Comparison of ENCODE assay signal across 38 cellular contexts in the genomic region with DNA sequence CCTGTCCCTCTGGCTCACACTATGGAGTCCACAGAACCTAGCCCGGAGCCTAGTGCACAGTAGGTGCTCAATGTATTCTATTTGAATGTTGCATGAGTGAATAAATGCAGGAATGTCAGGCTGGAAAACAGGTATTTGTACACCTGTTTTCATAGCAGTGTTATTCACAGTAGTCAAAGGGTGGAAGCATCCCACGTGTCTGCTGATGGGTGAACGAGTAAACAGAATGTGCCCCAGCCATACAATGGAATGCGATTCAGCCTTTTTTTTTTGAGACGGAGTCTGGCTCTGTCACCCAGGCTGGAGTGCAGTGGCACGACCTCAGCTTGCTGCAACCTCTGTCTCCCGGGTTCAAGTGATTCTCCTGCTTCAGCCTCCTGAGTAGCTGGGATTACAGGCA. TPM values are rescaled to one million over a fixed set of nuclear protein-coding genes. Genes with fewer than 3 reads are reported as not detected.
A peak's percentile ranks its signal among the peaks of the same experiment; 100 is the strongest.
DNase-seq lines count a peak whose midpoint lies in the region; ATAC-seq, FAIRE-seq and TF ChIP-seq lines count a peak whose summit lies in the region.
"Had no signal": no experiment of that assay in that cellular context is flagged by ENCODE, and none has a peak within 500 bp of the region (broad histone marks: within the 10 kb centered on the region; RNA-seq: fewer than 3 reads in every experiment).

No MANE protein-coding gene starts in this region.

- TF ChIP-seq EP300 in HepG2 (IDR thresholded peaks at IDR 0.05; ENCODE audit: low read depth in 2 of 2, low read length in 2 of 2) (no peak), HepG2 (CRISPR knock-in tag; IDR thresholded peaks at IDR 0.05; ENCODE audit: borderline replicate concordance) (no peak), K562 (IDR thresholded peaks at IDR 0.05; ENCODE audit: low read length) (no peak)

- BruUV-seq in HepG2 (replicated peaks; lab: Mats Ljungman, UMichigan) = no TSS peak
- no TSS peak for BruUV-seq in K562 (replicated peaks; lab: Mats Ljungman, UMichigan)

- H3K9me3 Mint-ChIP-seq in activated T-cell treated with anti-CD3 and anti-CD28 coated beads, Interleukin-2, amount 50 U/mL, for 72 hours = no peaks in the 10 kb centered on the region
- H3K9me3 Mint-ChIP-seq: activated T-cell treated with anti-CD3 and anti-CD28 coated beads, Interleukin-2, amount 50 U/mL, for 24 hours; HFFc6; natural killer cell; T-helper 2 cell treated with Interferon-gamma antibody and Interleukin-4, amounts not matched to agents 5 μg/mL and 100 μg/mL, for 36 hours; type B pancreatic cell had no signal

- peaks cover 27% of the 10 kb centered on the region for H3K4me1 Mint-ChIP-seq in activated T-cell treated with anti-CD3 and anti-CD28 coated beads, Interleukin-2, amount 50 U/mL, for 72 hours (ENCODE audit: low read depth)

- no peak for FAIRE-seq in HepG2 (lab: Jason Lieb, UNC)
- FAIRE-seq in K562 (lab: Jason Lieb, UNC) = no peak
- FAIRE-seq: A549, bronchial epithelial cell, GM18507, small intestine had no signal

- H3K27ac ChIP-seq in HepG2 (ENCODE audit: extremely low read length, insufficient read depth, low read length) = no peak overlapping the region
- no peak overlapping the region for H3K27ac ChIP-seq in right lobe of liver
- no peak overlapping the region for H3K27ac ChIP-seq in K562 (ENCODE audit: extremely low read depth, low read depth, low read length)
- H3K27ac ChIP-seq in smooth muscle cell (ENCODE audit: low read depth) = no peak overlapping the region
- H3K27ac ChIP-seq: A549, left lung, ovary, Peyer's patch, VCaP had no signal

- H3K4me2 ChIP-seq in HepG2 (ENCODE audit: low read depth, low read length) (no peak overlapping the region), K562 (ENCODE audit: insufficient read depth, low read length) (no peak overlapping the region), smooth muscle cell (no peak overlapping the region)
- H3K4me2 ChIP-seq: A549 had no signal

- H3K4me3 ChIP-seq in HepG2 (replicated peaks in 1 of 3; ENCODE audit: insufficient read depth in 1 of 3, low read depth in 2 of 3, low read length in 3 of 3) (no peak overlapping the region), right lobe of liver (no peak overlapping the region), K562 (no peak overlapping the region), smooth muscle cell (peak overlapping the region; percentile 17)
- H3K4me3 ChIP-seq: A549, left lung, MG63, ovary, Peyer's patch had no signal

- ATAC-seq in HepG2 (no peak), right lobe of liver (no peak), K562 (no peak), GM19452 (IDR thresholded peaks at IDR 0.05; ENCODE audit: unreplicated experiment) (no peak)
- ATAC-seq in activated T-cell treated with anti-CD3 and anti-CD28 coated beads, Interleukin-2, amount 50 U/mL, for 72 hours (replicated peaks in 1 of 2) = no peak
- ATAC-seq: A549, left lung, natural killer cell had no signal

- no peaks in the 10 kb centered on the region for H4K20me1 ChIP-seq in HepG2 (ENCODE audit: insufficient read depth, low read length)
- H4K20me1 ChIP-seq in K562 (replicated peaks; ENCODE audit: control insufficient read depth, insufficient read depth, low read length) = no peaks in the 10 kb centered on the region
- H4K20me1 ChIP-seq in smooth muscle cell (ENCODE audit: low read depth) = no peaks in the 10 kb centered on the region

- H2AFZ ChIP-seq in HepG2 (ENCODE audit: low read length) (no peak overlapping the region), K562 (ENCODE audit: low read depth, low read length) (0 out of 2 replicates have a peak overlapping the region, but pooled peaks have one; percentile 19), smooth muscle cell (ENCODE audit: low read depth) (no peak overlapping the region)

- TF ChIP-seq RAD21 in HepG2 (CRISPR knock-in tag; IDR thresholded peaks at IDR 0.05) (no peak), K562 (CRISPR knock-in tag; conservative IDR thresholded peaks at IDR 0.05 in 1 of 2, IDR thresholded peaks at IDR 0.05 in 1 of 2) (no peak)

- TF ChIP-seq POLR2A in HepG2 (IDR thresholded peaks at IDR 0.05; ENCODE audit: insufficient read depth in 1 of 2, low read depth in 2 of 2, low read length in 2 of 2) = no peak
- no peak for TF ChIP-seq POLR2A in right lobe of liver (IDR thresholded peaks at IDR 0.05)
- TF ChIP-seq POLR2A in K562 (conservative IDR thresholded peaks at IDR 0.05) = no peak

- H3K27me3 ChIP-seq in HepG2 (ENCODE audit: control insufficient read depth in 1 of 2, insufficient read depth in 2 of 2, low read length in 2 of 2) = no peaks in the 10 kb centered on the region
- H3K27me3 ChIP-seq in right lobe of liver = no peaks in the 10 kb centered on the region
- H3K27me3 ChIP-seq in K562 (ENCODE audit: control insufficient read depth in 2 of 2, insufficient read depth in 2 of 2, low read length in 2 of 2) = no peaks in the 10 kb centered on the region
- H3K27me3 ChIP-seq in smooth muscle cell (ENCODE audit: low read depth) = no peaks in the 10 kb centered on the region
- H3K27me3 ChIP-seq: left lung, MG63, ovary, Peyer's patch had no signal

- no peaks in the 10 kb centered on the region for H3K36me3 Mint-ChIP-seq in activated T-cell treated with anti-CD3 and anti-CD28 coated beads, Interleukin-2, amount 50 U/mL, for 72 hours (ENCODE audit: insufficient read depth in 2 of 2)
- H3K36me3 Mint-ChIP-seq: natural killer cell, type B pancreatic cell had no signal

- CTCF ChIA-PET in HepG2 (lab: Yijun Ruan, JAX; ENCODE audit: low intra/inter-chr PET ratio, low total read pairs) (no interaction called here), K562 (lab: Yijun Ruan, JAX; ENCODE audit: low intra/inter-chr PET ratio) (no interaction called here)

- H3K27ac Mint-ChIP-seq in activated T-cell treated with anti-CD3 and anti-CD28 coated beads, Interleukin-2, amount 50 U/mL, for 72 hours = no peak overlapping the region
- H3K27ac Mint-ChIP-seq: HFFc6, type B pancreatic cell had no signal

- POLR2A ChIA-PET in HepG2 (lab: Yijun Ruan, JAX) (no interaction called here), K562 (lab: Yijun Ruan, JAX) (no interaction called here)

- whole genome bisulfite sequencing in HepG2 (ENCODE audit: low lambda C conversion rate) = 11% methylated on average over 7 of the region's 7 CpGs
- WGBS in right lobe of liver (ENCODE audit: insufficient coverage, low coverage, low lambda C conversion rate, missing lambda C conversion rate) = 54% methylated on average over 3 of the region's 7 CpGs
- WGBS in K562 (ENCODE audit: insufficient coverage, low coverage, missing lambda C conversion rate) = 46% methylated on average over 7 of the region's 7 CpGs
- WGBS in smooth muscle cell (ENCODE audit: low lambda C conversion rate) = 63% methylated on average over 7 of the region's 7 CpGs

- intact Hi-C loops in HepG2 (cut with micrococcal nuclease; ENCODE audit: unreplicated experiment) (no loop called here), right lobe of liver (cut with DNase I) (no loop called here), K562 (cut with micrococcal nuclease) (no loop called here)

- H3K9me1 ChIP-seq in K562 (ENCODE audit: control insufficient read depth, insufficient read depth, low read length) = no peaks in the 10 kb centered on the region

- in situ Hi-C loops in HepG2 (cut with HindIII; ENCODE audit: extremely low pct_ligation_motif_present, low pct_unique_long_range_greater_than_20kb) (no loop called here), K562 (cut with MboI) (no loop called here)

- TF ChIP-seq CTCF in HepG2 (CRISPR knock-in tag; IDR thresholded peaks at IDR 0.05) (no peak), right lobe of liver (IDR thresholded peaks at IDR 0.05) (no peak), K562 (IDR thresholded peaks at IDR 0.05 in 2 of 3, conservative IDR thresholded peaks at IDR 0.05 in 1 of 3; ENCODE audit: insufficient read depth in 2 of 3, low read depth in 1 of 3, low read length in 3 of 3) (no peak), smooth muscle cell (IDR thresholded peaks at IDR 0.05; ENCODE audit: borderline replicate concordance, insufficient read depth, poor library complexity, severe bottlenecking) (no peak)

- no peaks in the 10 kb centered on the region for H3F3A ChIP-seq in smooth muscle cell (ENCODE audit: low read depth)

- H3K4me1 ChIP-seq in HepG2 (ENCODE audit: insufficient read depth, low read length) = peaks cover 32% of the 10 kb centered on the region
- no peaks in the 10 kb centered on the region for H3K4me1 ChIP-seq in right lobe of liver
- peaks cover 9 to 10% of the 10 kb centered on the region in 2 experiments; a peak in 4 of 5 replicates for H3K4me1 ChIP-seq in K562 (replicated peaks in 1 of 2; ENCODE audit: control insufficient read depth in 2 of 2, insufficient read depth in 2 of 2, low read length in 2 of 2)
- no peaks in the 10 kb centered on the region for H3K4me1 ChIP-seq in smooth muscle cell (ENCODE audit: low read depth)
- H3K4me1 ChIP-seq: A549, left lung, Peyer's patch had no signal

- H3K9ac ChIP-seq in HepG2 (ENCODE audit: insufficient read depth, low read depth, low read length) = no peak overlapping the region
- H3K9ac ChIP-seq in K562 (ENCODE audit: insufficient read depth in 1 of 2, low read depth in 2 of 2, low read length in 2 of 2) = no peak overlapping the region
- no peak overlapping the region for H3K9ac ChIP-seq in smooth muscle cell (ENCODE audit: low read depth)

- DNase-seq in HepG2 (ENCODE audit: low spot score) (no peak), right lobe of liver (no peak), K562 (ENCODE audit: extremely low read depth in 1 of 4, low spot score in 3 of 4) (no peak), kidney tubule cell (ENCODE audit: low spot score) (peak; percentile 50), smooth muscle cell (lab: John Stamatoyannopoulos, UW; ENCODE audit: unreplicated experiment) (no peak), COR-L47 (lab: John Stamatoyannopoulos, UW) (no peak)
- DNase-seq in activated T-cell treated with anti-CD3 and anti-CD28 coated beads, Interleukin-2, amount 50 U/mL, for 72 hours = no peak
- DNase-seq: activated CD4-positive, alpha-beta T cell treated with anti-CD3 and anti-CD28 coated beads for 48 hours; activated naive CD4-positive, alpha-beta T cell; activated T-cell treated with anti-CD3 and anti-CD28 coated beads, Interleukin-2, amount 50 U/mL, for 24 hours; AML-193; anterior cingulate cortex; effector CD4-positive, alpha-beta T cell; erythroblast; head of caudate nucleus; HFFc6; KBM-7; MG63; midbrain; natural killer cell; NCI-H2029 treated with DMSO at 0.1 percent for 48 hours; NCI-H226; NCI-H69; Peyer's patch; retina; SHP77 treated with DMSO at 0.1 percent for 48 hours; small intestine; stimulated activated CD4-positive, alpha-beta T cell treated with anti-CD3 and anti-CD28 coated beads, Interleukin-2, amount 100 ng/mL, for 48 hours; substantia nigra had no signal

- H3K4me3 Mint-ChIP-seq in activated T-cell treated with anti-CD3 and anti-CD28 coated beads, Interleukin-2, amount 50 U/mL, for 72 hours = peak overlapping the region in 1 of 2 donors; percentile 73
- H3K4me3 Mint-ChIP-seq: HFFc6; T-helper 2 cell treated with Interferon-gamma antibody and Interleukin-4, amounts not matched to agents 5 μg/mL and 100 μg/mL, for 36 hours had no signal

- H3K27me3 Mint-ChIP-seq in activated T-cell treated with anti-CD3 and anti-CD28 coated beads, Interleukin-2, amount 50 U/mL, for 72 hours (ENCODE audit: low read depth) = no peaks in the 10 kb centered on the region
- H3K27me3 Mint-ChIP-seq: activated T-cell treated with anti-CD3 and anti-CD28 coated beads, Interleukin-2, amount 50 U/mL, for 24 hours; type B pancreatic cell had no signal

- H3K9me3 ChIP-seq in HepG2 (ENCODE audit: low read length) = no peaks in the 10 kb centered on the region
- no peaks in the 10 kb centered on the region for H3K9me3 ChIP-seq in right lobe of liver
- no peaks in the 10 kb centered on the region for H3K9me3 ChIP-seq in K562 (replicated peaks; ENCODE audit: control insufficient read depth, insufficient read depth, low read depth, low read length)
- no peaks in the 10 kb centered on the region for H3K9me3 ChIP-seq in smooth muscle cell (replicated peaks; ENCODE audit: low read depth)
- H3K9me3 ChIP-seq: A549, left lung, MG63, ovary, Peyer's patch had no signal

- H3K79me2 ChIP-seq in HepG2 (ENCODE audit: insufficient read depth, low read length) (no peaks in the 10 kb centered on the region), K562 (ENCODE audit: control insufficient read depth, insufficient read depth, low read length) (no peaks in the 10 kb centered on the region), smooth muscle cell (ENCODE audit: low read depth) (no peaks in the 10 kb centered on the region)

- no peaks in the 10 kb centered on the region for H3K36me3 ChIP-seq in HepG2 (replicated peaks in 1 of 2; ENCODE audit: control insufficient read depth in 1 of 2, insufficient read depth in 2 of 2, low read length in 2 of 2)
- H3K36me3 ChIP-seq in right lobe of liver = no peaks in the 10 kb centered on the region
- no peaks in the 10 kb centered on the region for H3K36me3 ChIP-seq in K562 (ENCODE audit: control insufficient read depth, insufficient read depth, low read length)
- no peaks in the 10 kb centered on the region for H3K36me3 ChIP-seq in smooth muscle cell (ENCODE audit: low read depth)
- H3K36me3 ChIP-seq: left lung, MG63, ovary, Peyer's patch had no signal

RNA-seq across cellular contexts. Expression of gene IER5L, which starts 31.5 kb away (rescaled TPM):
- total RNA-seq in HepG2 (2016; rRNA removed; fragmentation: Illumina TruSeq; extraction: Trizol) = 2.5 and 3.3 TPM in 2 replicates
- total RNA-seq in HepG2 (2016; cell fraction: cytosol; rRNA removed; fragmentation: Illumina TruSeq; extraction: Trizol; ENCODE audit: low read depth) = 2.4 and 2.5 TPM in 2 replicates
- 2.6 and 3.2 TPM in 2 replicates for total RNA-seq in HepG2 (2016; cell fraction: insoluble cytoplasmic fraction; rRNA removed; fragmentation: Illumina TruSeq; extraction: Trizol)
- total RNA-seq in HepG2 (2016; cell fraction: membrane; rRNA removed; fragmentation: Illumina TruSeq; extraction: Trizol) = 2.0 and 2.7 TPM in 2 replicates
- 0.84 and 1.2 TPM in 2 replicates for total RNA-seq in HepG2 (2016; cell fraction: nucleus; rRNA removed; fragmentation: Illumina TruSeq; extraction: Trizol)
- polyA plus RNA-seq in HepG2 (2011; rRNA removed) = 1.8 and 3.6 TPM in 2 replicates
- polyA plus RNA-seq in HepG2 (2011; cell fraction: cytosol; rRNA removed) = 2.1 and 3.1 TPM in 2 replicates
- polyA plus RNA-seq in HepG2 (2011; cell fraction: nucleus; rRNA removed) = 4.4 and 4.5 TPM in 2 replicates
- polyA plus RNA-seq in HepG2 (2012) = 1.5 and 2.6 TPM in 2 replicates
- 0.59 and 0.61 TPM in 2 replicates for polyA plus RNA-seq in HepG2 (2016; cell fraction: cytosol; fragmentation: Illumina TruSeq; extraction: Trizol; ENCODE audit: low read depth)
- polyA plus RNA-seq in HepG2 (2016; cell fraction: insoluble cytoplasmic fraction; fragmentation: Illumina TruSeq; extraction: Trizol; ENCODE audit: low read depth) = 2.2 and 2.5 TPM in 2 replicates
- 0.52 and 0.74 TPM in 2 replicates for polyA plus RNA-seq in HepG2 (2016; cell fraction: membrane; fragmentation: Illumina TruSeq; extraction: Trizol; ENCODE audit: low read depth)
- polyA plus RNA-seq in HepG2 (2016; cell fraction: nucleus; fragmentation: Illumina TruSeq; extraction: Trizol; ENCODE audit: insufficient read depth, low read depth) = 1.3 and 2.1 TPM in 2 replicates
- 5.5 and 12.0 TPM in 2 replicates for polyA minus RNA-seq in HepG2 (2011; rRNA and poly(A)+ RNA removed; ENCODE audit: low replicate concordance)
- 5.6 and 6.2 TPM in 2 replicates for polyA minus RNA-seq in HepG2 (2011; cell fraction: cytosol; rRNA and poly(A)+ RNA removed)
- 1.2 and 1.9 TPM in 2 replicates for polyA minus RNA-seq in HepG2 (2011; cell fraction: nucleus; rRNA and poly(A)+ RNA removed)
- total RNA-seq in right lobe of liver = 10 to 100 TPM in 3 of 6 experiments, 1 to 10 TPM in 3; 2.7 to 19.8 (median 7.8) TPM
- 0.25 and 1.5 TPM in 2 replicates for total RNA-seq in K562 (2011; cell fraction: chromatin; rRNA removed; ENCODE audit: low replicate concordance)
- total RNA-seq in K562 (2011; cell fraction: nucleolus; rRNA removed) = 2.9 and 4.7 TPM in 2 replicates
- total RNA-seq in K562 (2011; cell fraction: nucleoplasm; rRNA removed) = 1.9 and 2.3 TPM in 2 replicates
- 11.9 and 13.6 TPM in 2 replicates for total RNA-seq in K562 (2014; rRNA removed)
- 0.19 and 0.22 TPM in 2 replicates for total RNA-seq in K562 (2014; rRNA removed; fragmentation: Illumina TruSeq; extraction: Trizol)
- total RNA-seq in K562 (2015; rRNA removed; fragmentation: Illumina TruSeq; extraction: Trizol) = 0.76 and 1.3 TPM in 2 replicates
- total RNA-seq in K562 (2021) = 4.9 and 5.7 TPM in 2 replicates
- polyA plus RNA-seq in K562 (2011; rRNA removed) = 0.52 and 1.6 TPM in 2 replicates
- polyA plus RNA-seq in K562 (2011; cell fraction: cytosol; rRNA removed) = 2.4 and 5.6 TPM in 2 replicates
- polyA plus RNA-seq in K562 (2011; cell fraction: nucleus; rRNA removed) = 4.3 and 4.5 TPM in 2 replicates
- 1.6 and 2.5 TPM in 2 replicates for polyA plus RNA-seq in K562 (2012)
- polyA plus RNA-seq in K562 (2014; fragmentation: Illumina TruSeq; extraction: Trizol) = 0.25 and 0.29 TPM in 2 replicates
- polyA plus RNA-seq in K562 (2014; fragmentation: Nextera tagmentation; extraction: Ambion mirVana) = under 1 TPM; 0.14 to 0.18 TPM
- polyA plus RNA-seq in K562 (2014; rRNA removed) = 4.0 and 4.7 TPM in 2 replicates
- polyA minus RNA-seq in K562 (2011; rRNA and poly(A)+ RNA removed) = 0.32 and 0.48 TPM in 2 replicates
- 1.7 and 3.7 TPM in 2 replicates for polyA minus RNA-seq in K562 (2011; cell fraction: cytosol; rRNA and poly(A)+ RNA removed)
- polyA minus RNA-seq in K562 (2011; cell fraction: nucleus; rRNA and poly(A)+ RNA removed) = 3.2 and 4.7 TPM in 2 replicates
- 23.0 and 28.3 TPM in 2 replicates for total RNA-seq in smooth muscle cell
- 31.7 and 38.6 TPM in 2 replicates for polyA plus RNA-seq in smooth muscle cell
- 1 to 10 TPM; 4.2 to 4.6 TPM for total RNA-seq in activated T-cell treated with anti-CD3 and anti-CD28 coated beads, Interleukin-2, amount 50 U/mL, for 72 hours

Comparison
In these comparisons a context has a peak if more than half of its experiments do, and no peak if none do; other contexts are left out.
1. Of the 241 proteins assayed by ChIP-seq in both HepG2 and K562: peak only in HepG2: MNT, ZKSCAN1 and ZNF3; only in K562: none; in both: none; in neither: 238.